35 cellular contexts compared by ENCODE assay signal in the genomic region with DNA sequence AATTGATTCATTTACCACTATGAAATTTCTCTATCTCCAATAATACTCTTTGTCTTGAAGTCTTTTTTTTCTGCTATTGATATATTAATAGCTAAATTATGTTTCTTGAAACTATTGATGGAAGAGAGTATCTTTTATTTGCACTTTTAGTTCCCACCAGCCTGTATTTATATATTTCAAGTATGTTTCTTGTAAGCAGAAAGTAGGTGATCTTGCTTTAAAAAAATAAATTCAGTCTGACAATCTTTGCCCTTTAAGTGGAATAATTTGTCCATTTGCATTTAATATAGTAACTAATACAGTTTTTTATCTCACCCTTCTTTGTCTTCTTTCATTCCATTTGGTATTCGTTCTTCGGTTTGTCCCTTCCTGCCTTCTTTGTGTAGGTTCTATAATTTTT.
"Had no signal": no experiment of that assay in that cellular context is flagged by ENCODE, and none has a peak within 500 bp of the region (broad histone marks: within the 10 kb centered on the region; RNA-seq: fewer than 3 reads in every experiment).

No MANE protein-coding gene starts in this region.

- H3K4me3 ChIP-seq: MG63 had no signal

- DNase-seq: Karpas-422, Kasumi-1, MG63, MM.1S, MV-4-11, NCI-H1048, NCI-H1092, NCI-H1092 treated with DMSO at 0.1 percent for 48 hours, NCI-H1105, NCI-H1105 treated with DMSO at 0.1 percent for 48 hours, NCI-H1417, NCI-H1417 treated with DMSO at 0.1 percent for 48 hours, NCI-H1436, NCI-H1436 treated with DMSO at 0.1 percent for 48 hours, NCI-H146, NCI-H1694, NCI-H1694 treated with DMSO at 0.1 percent for 48 hours, NCI-H187, NCI-H187 treated with DMSO at 0.1 percent for 48 hours, NCI-H1930, NCI-H2029, NCI-H2029 treated with DMSO at 0.1 percent for 48 hours, NCI-H2081, NCI-H2081 treated with DMSO at 0.1 percent for 48 hours, NCI-H2107, NCI-H2171, NCI-H2171 treated with DMSO at 0.1 percent for 48 hours, NCI-H2227 treated with DMSO at 0.1 percent for 48 hours, NCI-H226, NCI-H345, NCI-H446, NCI-H446 treated with DMSO at 0.1 percent for 48 hours, NCI-H510A, NCI-H510A treated with DMSO at 0.1 percent for 48 hours, NCI-H524 had no signal

- H3K36me3 ChIP-seq: MG63 had no signal

- H3K27me3 ChIP-seq: MG63 had no signal
